Comparison of ENCODE assay signal across 27 cellular contexts in genomic region chr1:34898220-34898820, GRCh38. TPM values are rescaled to one million over a fixed set of nuclear protein-coding genes. Genes with fewer than 3 reads are reported as not detected.
DNase-seq lines count a peak whose midpoint lies in the region; ATAC-seq, FAIRE-seq and TF ChIP-seq lines count a peak whose summit lies in the region.
"Had no signal": no experiment of that assay in that cellular context is flagged by ENCODE, and none has a peak within 500 bp of the region (broad histone marks: within the 10 kb centered on the region; RNA-seq: fewer than 3 reads in every experiment).

No MANE protein-coding gene starts in this region.

- 0% methylated on average over 3 of the region's 3 CpGs for WGBS in K562 (ENCODE audit: insufficient coverage, low coverage, missing lambda C conversion rate)

- H4K20me1 ChIP-seq in K562 (replicated peaks; ENCODE audit: control insufficient read depth, insufficient read depth, low read length) = peaks cover 3% of the 10 kb centered on the region; the same call in 1 of the 2 replicates

- no peak for FAIRE-seq in K562 (lab: Jason Lieb, UNC)

- peaks cover 23% of the 10 kb centered on the region for H3K27me3 Mint-ChIP-seq in stimulated activated naive CD8-positive, alpha-beta T cell treated with anti-CD3 and anti-CD28 coated beads, Interleukin-15, amount 100 ng/mL, for 72 hours
- H3K27me3 Mint-ChIP-seq: naive B cell had no signal

- no peaks in the 10 kb centered on the region for H3K36me3 ChIP-seq in K562 (ENCODE audit: control insufficient read depth, insufficient read depth, low read length)
- H3K36me3 ChIP-seq: colonic mucosa had no signal

- TF ChIP-seq RAD21 in Ishikawa (IDR thresholded peaks at IDR 0.05; ENCODE audit: low read depth) = no peak
- no peak for TF ChIP-seq RAD21 in K562 (CRISPR knock-in tag; conservative IDR thresholded peaks at IDR 0.05 in 1 of 2, IDR thresholded peaks at IDR 0.05 in 1 of 2)

- H3K79me2 ChIP-seq in K562 (ENCODE audit: control insufficient read depth, insufficient read depth, low read length) = no peaks in the 10 kb centered on the region

- DNase-seq in NCI-H1092 treated with DMSO at 0.1 percent for 48 hours (lab: John Stamatoyannopoulos, UW) (peak; percentile 17), NCI-H1092 (lab: John Stamatoyannopoulos, UW) (no peak), K562 (ENCODE audit: extremely low read depth in 1 of 4, low spot score in 3 of 4) (no peak), left kidney (ENCODE audit: low read depth, low spot score) (peak; percentile 3), AG08395 (ENCODE audit: low spot score) (no peak)
- DNase-seq in stimulated activated naive CD8-positive, alpha-beta T cell treated with anti-CD3 and anti-CD28 coated beads, Interleukin-15, amount 100 ng/mL, for 72 hours = no peak
- DNase-seq: 8988T; activated CD4-positive, alpha-beta T cell treated with anti-CD3 and anti-CD28 coated beads for 4 hours; body of pancreas; colonic mucosa; COR-L47; EL; glutamatergic neuron; GOT3; kidney glomerular epithelial cell; mesenchymal stem cell; naive B cell; NCI-H1417 treated with DMSO at 0.1 percent for 48 hours; occipital lobe; Right ventricle myocardium superior; stimulated activated CD4-positive, alpha-beta T cell treated with anti-CD3 and anti-CD28 coated beads, Interleukin-4, amount 100 ng/mL, for 24 hours; stimulated activated naive CD4-positive, alpha-beta T cell treated with Interleukin-2 at 50 U/mL for 16 hours; T-cell had no signal

- intact Hi-C loops in K562 (cut with micrococcal nuclease) = no loop called here

- no peaks in the 10 kb centered on the region for H3K9me3 Mint-ChIP-seq in stimulated activated naive CD8-positive, alpha-beta T cell treated with anti-CD3 and anti-CD28 coated beads, Interleukin-15, amount 100 ng/mL, for 72 hours
- H3K9me3 Mint-ChIP-seq: activated T-helper 17 cell treated with anti-CD3 and anti-CD28 coated beads, Interleukin-2, amount 50 U/mL, for 72 hours had no signal

- no peaks in the 10 kb centered on the region for H3K4me1 ChIP-seq in K562 (replicated peaks in 1 of 2; ENCODE audit: control insufficient read depth in 2 of 2, insufficient read depth in 2 of 2, low read length in 2 of 2)
- H3K4me1 ChIP-seq: body of pancreas, colonic mucosa had no signal

- CTCF ChIA-PET in K562 (lab: Yijun Ruan, JAX; ENCODE audit: low intra/inter-chr PET ratio) = no interaction called here

- no peak overlapping the region for H3K27ac ChIP-seq in K562 (ENCODE audit: extremely low read depth, low read depth, low read length)
- H3K27ac ChIP-seq: body of pancreas, colonic mucosa had no signal

- peaks cover 35 to 36% of the 10 kb centered on the region in 2 experiments for H3K27me3 ChIP-seq in K562 (ENCODE audit: control insufficient read depth in 2 of 2, insufficient read depth in 2 of 2, low read length in 2 of 2)
- H3K27me3 ChIP-seq: body of pancreas, colonic mucosa had no signal

- H3K4me3 Mint-ChIP-seq in stimulated activated naive CD8-positive, alpha-beta T cell treated with anti-CD3 and anti-CD28 coated beads, Interleukin-15, amount 100 ng/mL, for 72 hours = no peak overlapping the region
- H3K4me3 Mint-ChIP-seq: activated T-helper 17 cell treated with anti-CD3 and anti-CD28 coated beads, Interleukin-2, amount 50 U/mL, for 72 hours; B cell; naive B cell; T-cell had no signal

- no peak overlapping the region for H3K4me3 ChIP-seq in K562
- H3K4me3 ChIP-seq: body of pancreas, colonic mucosa had no signal

- no peak for TF ChIP-seq CTCF in K562 (IDR thresholded peaks at IDR 0.05 in 2 of 3, conservative IDR thresholded peaks at IDR 0.05 in 1 of 3; ENCODE audit: insufficient read depth in 2 of 3, low read depth in 1 of 3, low read length in 3 of 3)

- ATAC-seq in K562 = no peak
- ATAC-seq in GM18867 (IDR thresholded peaks at IDR 0.05; ENCODE audit: unreplicated experiment) = no peak
- no peak for ATAC-seq in stimulated activated naive CD8-positive, alpha-beta T cell treated with anti-CD3 and anti-CD28 coated beads, Interleukin-15, amount 100 ng/mL, for 72 hours
- ATAC-seq: activated T-helper 17 cell treated with anti-CD3 and anti-CD28 coated beads, Interleukin-2, amount 50 U/mL, for 72 hours; body of pancreas; T-cell had no signal

- no peaks in the 10 kb centered on the region for H3K4me1 Mint-ChIP-seq in stimulated activated naive CD8-positive, alpha-beta T cell treated with anti-CD3 and anti-CD28 coated beads, Interleukin-15, amount 100 ng/mL, for 72 hours
- H3K4me1 Mint-ChIP-seq: activated T-helper 17 cell treated with anti-CD3 and anti-CD28 coated beads, Interleukin-2, amount 50 U/mL, for 72 hours; B cell had no signal

- no peak overlapping the region for H2AFZ ChIP-seq in K562 (ENCODE audit: low read depth, low read length)

- POLR2A ChIA-PET in K562 (lab: Yijun Ruan, JAX) = interaction anchor here (0.9 to 1.8 kb wide), 2 partner anchors 9 kb away, joined by 3 to 4 read pairs; no protein-coding TSS in a partner anchor

- no peaks in the 10 kb centered on the region for H3K9me3 ChIP-seq in K562 (replicated peaks; ENCODE audit: control insufficient read depth, insufficient read depth, low read depth, low read length)
- H3K9me3 ChIP-seq: body of pancreas, colonic mucosa had no signal

- BruUV-seq in K562 (replicated peaks; lab: Mats Ljungman, UMichigan) = no TSS peak

- TF ChIP-seq POLR2A in K562 (conservative IDR thresholded peaks at IDR 0.05) = no peak

- H3K4me2 ChIP-seq in K562 (ENCODE audit: insufficient read depth, low read length) = no peak overlapping the region

- H3K9me1 ChIP-seq in K562 (ENCODE audit: control insufficient read depth, insufficient read depth, low read length) = no peaks in the 10 kb centered on the region

- TF ChIP-seq EP300 in Ishikawa (IDR thresholded peaks at IDR 0.05; ENCODE audit: borderline replicate concordance) (no peak), K562 (IDR thresholded peaks at IDR 0.05; ENCODE audit: low read length) (no peak)

- H3K9ac ChIP-seq in K562 (ENCODE audit: insufficient read depth in 1 of 2, low read depth in 2 of 2, low read length in 2 of 2) = no peak overlapping the region

- in situ Hi-C loops in K562 (cut with MboI) = no loop called here

- no peak overlapping the region for H3K27ac Mint-ChIP-seq in stimulated activated naive CD8-positive, alpha-beta T cell treated with anti-CD3 and anti-CD28 coated beads, Interleukin-15, amount 100 ng/mL, for 72 hours
- H3K27ac Mint-ChIP-seq: activated T-helper 17 cell treated with anti-CD3 and anti-CD28 coated beads, Interleukin-2, amount 50 U/mL, for 72 hours; B cell; T-cell had no signal

TF ChIP-seq in K562, 482 proteins besides CTCF, POLR2A, EP300 and RAD21:
- TF ChIP-seq NFIX (CRISPR knock-in tag; IDR thresholded peaks at IDR 0.05; ENCODE audit: low read depth) (peak; percentile 79), ZNF717 (CRISPR knock-in tag; IDR thresholded peaks at IDR 0.05) (no peak), NFIC (IDR thresholded peaks at IDR 0.05) (peak; percentile 95)

RNA-seq across cellular contexts. Expression of gene DLGAP3, which starts 31.1 kb away (rescaled TPM):
- total RNA-seq in K562 (2011; cell fraction: chromatin; rRNA removed; ENCODE audit: low replicate concordance) = 0.30 TPM in 1 of 2 replicates, not detected in the other
- 0.17 TPM in 1 of 2 replicates, not detected in the other for total RNA-seq in K562 (2011; cell fraction: nucleolus; rRNA removed)
- total RNA-seq in K562 (2011; cell fraction: nucleoplasm; rRNA removed) = not detected in 2 replicates
- not detected in 2 replicates for total RNA-seq in K562 (2014; rRNA removed)
- not detected in 2 replicates for total RNA-seq in K562 (2014; rRNA removed; fragmentation: Illumina TruSeq; extraction: Trizol)
- not detected in 2 replicates for total RNA-seq in K562 (2015; rRNA removed; fragmentation: Illumina TruSeq; extraction: Trizol)
- 0.07 and 0.18 TPM in 2 replicates for total RNA-seq in K562 (2021)
- polyA plus RNA-seq in K562 (2011; rRNA removed) = 0.01 and 0.03 TPM in 2 replicates
- 0.01 and 0.15 TPM in 2 replicates for polyA plus RNA-seq in K562 (2011; cell fraction: cytosol; rRNA removed)
- polyA plus RNA-seq in K562 (2011; cell fraction: nucleus; rRNA removed) = 0.03 and 0.26 TPM in 2 replicates
- 0.03 and 0.05 TPM in 2 replicates for polyA plus RNA-seq in K562 (2012)
- polyA plus RNA-seq in K562 (2014; fragmentation: Illumina TruSeq; extraction: Trizol) = 0.04 TPM in 1 of 2 replicates, not detected in the other
- polyA plus RNA-seq in K562 (2014; fragmentation: Nextera tagmentation; extraction: Ambion mirVana) = not detected
- polyA plus RNA-seq in K562 (2014; rRNA removed) = 0.01 and 0.16 TPM in 2 replicates
- polyA minus RNA-seq in K562 (2011; rRNA and poly(A)+ RNA removed) = not detected in 2 replicates
- not detected in 2 replicates for polyA minus RNA-seq in K562 (2011; cell fraction: cytosol; rRNA and poly(A)+ RNA removed)
- 0.13 TPM in 1 of 2 replicates, not detected in the other for polyA minus RNA-seq in K562 (2011; cell fraction: nucleus; rRNA and poly(A)+ RNA removed)

RNA-seq across cellular contexts. Expression of gene SMIM12, which starts 38.8 kb away (rescaled TPM):
- total RNA-seq in K562 (2011; cell fraction: chromatin; rRNA removed; ENCODE audit: low replicate concordance) = 35.4 and 58.0 TPM in 2 replicates
- total RNA-seq in K562 (2011; cell fraction: nucleolus; rRNA removed) = 39.9 and 42.4 TPM in 2 replicates
- 52.8 and 64.5 TPM in 2 replicates for total RNA-seq in K562 (2011; cell fraction: nucleoplasm; rRNA removed)
- total RNA-seq in K562 (2014; rRNA removed) = 63.5 and 83.3 TPM in 2 replicates
- total RNA-seq in K562 (2014; rRNA removed; fragmentation: Illumina TruSeq; extraction: Trizol) = 57.7 and 63.9 TPM in 2 replicates
- total RNA-seq in K562 (2015; rRNA removed; fragmentation: Illumina TruSeq; extraction: Trizol) = 66.7 and 68.0 TPM in 2 replicates
- 71.4 and 72.3 TPM in 2 replicates for total RNA-seq in K562 (2021)
- polyA plus RNA-seq in K562 (2011; rRNA removed) = 46.8 and 56.1 TPM in 2 replicates
- polyA plus RNA-seq in K562 (2011; cell fraction: cytosol; rRNA removed) = 66.5 and 83.9 TPM in 2 replicates
- polyA plus RNA-seq in K562 (2011; cell fraction: nucleus; rRNA removed) = 38.6 and 39.9 TPM in 2 replicates
- 46.4 and 78.0 TPM in 2 replicates for polyA plus RNA-seq in K562 (2012)
- 91.7 and 112 TPM in 2 replicates for polyA plus RNA-seq in K562 (2014; fragmentation: Illumina TruSeq; extraction: Trizol)
- polyA plus RNA-seq in K562 (2014; fragmentation: Nextera tagmentation; extraction: Ambion mirVana) = 10 to 100 TPM; 51.7 to 54.1 TPM
- polyA plus RNA-seq in K562 (2014; rRNA removed) = 63.9 and 84.5 TPM in 2 replicates
- polyA minus RNA-seq in K562 (2011; rRNA and poly(A)+ RNA removed) = 39.8 and 43.3 TPM in 2 replicates
- 20.3 and 25.4 TPM in 2 replicates for polyA minus RNA-seq in K562 (2011; cell fraction: cytosol; rRNA and poly(A)+ RNA removed)
- polyA minus RNA-seq in K562 (2011; cell fraction: nucleus; rRNA and poly(A)+ RNA removed) = 12.9 and 25.4 TPM in 2 replicates

Comparison
In these comparisons a context has a peak if more than half of its experiments do, and no peak if none do; other contexts are left out.
1. DNase-seq: peak in NCI-H1092 treated with DMSO at 0.1 percent for 48 hours (single experiment) and left kidney (single experiment); none in NCI-H1092 (single experiment), K562 (0 of 4), AG08395 (single experiment) and stimulated activated naive CD8-positive, alpha-beta T cell treated with anti-CD3 and anti-CD28 coated beads, Interleukin-15, amount 100 ng/mL, for 72 hours (0 of 2).